ENCODE assay signal across 18 cellular contexts in the genomic region with DNA sequence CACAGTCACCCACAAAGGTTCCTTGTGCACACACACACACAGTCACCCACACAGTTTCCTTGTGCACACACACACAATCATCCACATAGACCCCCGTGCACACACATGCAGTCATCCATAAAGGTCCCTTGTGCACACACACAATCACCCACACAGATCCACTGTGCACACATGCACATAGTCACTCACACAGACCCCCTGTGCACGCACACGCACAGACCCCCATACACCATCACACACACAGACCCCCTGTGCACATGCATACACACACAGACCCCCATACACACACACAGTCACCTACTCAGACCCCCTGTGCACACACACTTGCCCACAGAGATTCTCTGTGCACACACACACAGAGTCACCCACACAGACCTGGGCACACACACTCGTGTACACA.
DNase-seq lines count a peak whose midpoint lies in the region; ATAC-seq and TF ChIP-seq lines count a peak whose summit lies in the region.
"Had no signal": no experiment of that assay in that cellular context is flagged by ENCODE, and none has a peak within 500 bp of the region (broad histone marks: within the 10 kb centered on the region; RNA-seq: fewer than 3 reads in every experiment).

No MANE protein-coding gene starts in this region.

- no peak for ATAC-seq in upper lobe of right lung
- ATAC-seq: A549, HepG2 had no signal

- no peaks in the 10 kb centered on the region for H3K9me3 ChIP-seq in upper lobe of right lung
- H3K9me3 ChIP-seq: A549 had no signal

- DNase-seq in activated CD8-positive, alpha-beta memory T cell treated with anti-CD3 and anti-CD28 coated beads for 24 hours: peak; percentile 46
- DNase-seq in activated CD8-positive, alpha-beta memory T cell treated with anti-CD3 and anti-CD28 coated beads, Interleukin-2, amount 50 U/mL, for 4 hours: no peak
- DNase-seq in coronary artery (ENCODE audit: low spot score) (peak; percentile 24), mesenteric fat pad (ENCODE audit: low spot score) (peak; percentile 53), cerebellar nuclear complex (lab: John Stamatoyannopoulos, UW) (no peak), NCI-H1092 treated with DMSO at 0.1 percent for 48 hours (lab: John Stamatoyannopoulos, UW) (no peak), upper lobe of right lung (no peak)
- DNase-seq: AML-193; Calu3; CD4-positive, alpha-beta T cell; DMS79 treated with DMSO at 0.1 percent for 48 hours; GF-D8; H9 had no signal

- no peak overlapping the region for H3K4me3 ChIP-seq in coronary artery
- H3K4me3 ChIP-seq in upper lobe of right lung: no peak overlapping the region
- H3K4me3 ChIP-seq: A549 had no signal

- H3K27ac ChIP-seq in coronary artery (no peak overlapping the region), temporal lobe (ENCODE audit: low read depth, low read length) (peak overlapping the region; percentile 30), upper lobe of right lung (no peak overlapping the region)
- H3K27ac ChIP-seq: 22Rv1, A549, C4-2B had no signal

- no peak for TF ChIP-seq CTCF in coronary artery (IDR thresholded peaks at IDR 0.05)
- no peak for TF ChIP-seq CTCF in upper lobe of right lung (IDR thresholded peaks at IDR 0.05)

- H3K27me3 ChIP-seq in upper lobe of right lung: no peaks in the 10 kb centered on the region

- no peaks in the 10 kb centered on the region for H3K4me1 ChIP-seq in upper lobe of right lung
- H3K4me1 ChIP-seq: A549 had no signal

- intact Hi-C loops in upper lobe of right lung (cut with DNase I): no loop called here

- H3K36me3 ChIP-seq in upper lobe of right lung: no peaks in the 10 kb centered on the region

Comparison
In these comparisons a context has a peak if more than half of its experiments do, and no peak if none do; other contexts are left out.
1. DNase-seq: peak in activated CD8-positive, alpha-beta memory T cell treated with anti-CD3 and anti-CD28 coated beads for 24 hours (single experiment), coronary artery (single experiment) and mesenteric fat pad (single experiment); none in activated CD8-positive, alpha-beta memory T cell treated with anti-CD3 and anti-CD28 coated beads, Interleukin-2, amount 50 U/mL, for 4 hours (single experiment), cerebellar nuclear complex (0 of 2), NCI-H1092 treated with DMSO at 0.1 percent for 48 hours (single experiment) and upper lobe of right lung (single experiment).